In the genomic region with DNA sequence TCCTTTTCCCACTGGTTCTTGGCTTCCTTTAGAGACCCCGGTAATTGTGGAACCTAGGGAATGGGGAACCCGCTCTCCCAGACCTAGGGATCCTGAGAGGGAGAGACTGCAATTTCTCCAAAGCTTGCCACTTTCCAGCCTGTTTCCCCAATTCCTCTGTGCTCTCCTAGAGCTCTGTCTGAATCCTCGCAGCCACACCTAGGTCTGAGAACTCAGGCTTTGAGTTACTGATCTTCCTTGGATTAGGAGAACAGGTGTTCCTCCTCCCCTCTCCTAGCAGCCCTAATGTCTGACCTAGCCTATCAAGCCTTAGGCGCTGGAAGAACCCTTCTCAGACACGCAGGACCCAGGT, we compare ENCODE assay signal across 8 cellular contexts. TPM values are rescaled to one million over a fixed set of nuclear protein-coding genes. Genes with fewer than 3 reads are reported as not detected.
DNase-seq lines count a peak whose midpoint lies in the region; ATAC-seq, FAIRE-seq and TF ChIP-seq lines count a peak whose summit lies in the region.

No MANE protein-coding gene starts in this region.

- no peak overlapping the region for H3K27ac Mint-ChIP-seq in astrocyte (ENCODE audit: unreplicated experiment)
- H3K27ac Mint-ChIP-seq in naive thymus-derived CD8-positive, alpha-beta T cell = peak overlapping the region in 3 of 10 donors; percentile 47 to 81 (median 50)

- H3K9me2 ChIP-seq in HCT116 (ENCODE audit: insufficient read depth) = no peaks in the 10 kb centered on the region

- H3K27me3 ChIP-seq in HCT116 (ENCODE audit: insufficient read depth, low read length) (peaks cover 22% of the 10 kb centered on the region), astrocyte (ENCODE audit: insufficient read depth, low read length) (peaks cover 47% of the 10 kb centered on the region)

- intact Hi-C loops in HCT116 (cut with micrococcal nuclease) = no loop called here

- H3K4me3 Mint-ChIP-seq in astrocyte (ENCODE audit: unreplicated experiment) = no peak overlapping the region
- H3K4me3 Mint-ChIP-seq in naive thymus-derived CD8-positive, alpha-beta T cell = peak overlapping the region; percentile 73 to 90 (median 86)

- H3K9ac ChIP-seq in HCT116 (ENCODE audit: low read length) = no peak overlapping the region
- H3K9ac ChIP-seq in astrocyte (ENCODE audit: low read length) = no peak overlapping the region

- H3K4me3 ChIP-seq in AG04449 (ENCODE audit: low read depth, low read length) = peak overlapping the region; percentile 53; the same call in 1 of the 2 replicates
- no peak overlapping the region for H3K4me3 ChIP-seq in HCT116 (replicated peaks in 1 of 2; ENCODE audit: low read depth in 1 of 2, low read length in 2 of 2)
- no peak overlapping the region for H3K4me3 ChIP-seq in astrocyte (ENCODE audit: insufficient read depth, low read depth, low read length)

- no peak for FAIRE-seq in astrocyte (lab: Jason Lieb, UNC)

- TF ChIP-seq CTCF in AG04449 (IDR thresholded peaks at IDR 0.05; ENCODE audit: insufficient read depth, low read length, missing control alignments) (no peak), HCT116 (IDR thresholded peaks at IDR 0.05 in 2 of 3, conservative IDR thresholded peaks at IDR 0.05 in 1 of 3; ENCODE audit: borderline replicate concordance in 1 of 3, insufficient read depth in 1 of 3, low read depth in 2 of 3, low read length in 2 of 3) (no peak), astrocyte (IDR thresholded peaks at IDR 0.05; ENCODE audit: insufficient read depth, low read depth, low read length) (no peak), GM13977 (IDR thresholded peaks at IDR 0.05; ENCODE audit: extremely low read depth, insufficient read depth, missing control alignments) (no peak)

- H3K36me3 ChIP-seq in HCT116 (ENCODE audit: control insufficient read depth in 1 of 2, insufficient read depth in 2 of 2, low read length in 2 of 2) = peaks cover 0 to 8% of the 10 kb centered on the region in 2 experiments; a peak in 2 of 4 replicates
- H3K36me3 ChIP-seq in astrocyte (ENCODE audit: insufficient read depth, low read length) = no peaks in the 10 kb centered on the region

- POLR2A ChIA-PET in AG04449 (lab: Yijun Ruan, JAX) = interaction anchor here (0.7 to 1.4 kb wide), 2 partner anchors 22 to 36 kb away, joined by 3 to 4 read pairs; no protein-coding TSS in a partner anchor
- POLR2A ChIA-PET in HCT116 (lab: Charles Lee) = no interaction called here
- POLR2A ChIA-PET in naive thymus-derived CD8-positive, alpha-beta T cell (lab: Charles Lee) = interaction anchor here (0.6 to 2.3 kb wide), 5 partner anchors 27 to 129 kb away, joined by 3 to 18 read pairs (median 5); a partner anchor contains a TSS

- H3K4me2 ChIP-seq in HCT116 (ENCODE audit: low read length) = no peak overlapping the region
- H3K4me2 ChIP-seq in astrocyte (ENCODE audit: low read length) = peak overlapping the region; percentile 91

- ATAC-seq in HCT116 = no peak
- no peak for ATAC-seq in naive thymus-derived CD8-positive, alpha-beta T cell

- H3K79me2 ChIP-seq in HCT116 (ENCODE audit: insufficient read depth, low read length) (no peaks in the 10 kb centered on the region), astrocyte (ENCODE audit: insufficient read depth, low read length) (no peaks in the 10 kb centered on the region)

- H4K20me1 ChIP-seq in HCT116 (ENCODE audit: insufficient read depth) (no peaks in the 10 kb centered on the region), astrocyte (ENCODE audit: insufficient read depth, low read length) (no peaks in the 10 kb centered on the region)

- H3K36me3 Mint-ChIP-seq in astrocyte (ENCODE audit: low read depth, unreplicated experiment) = peaks cover 17% of the 10 kb centered on the region
- peaks cover 0 to 16% (median 9%) of the 10 kb centered on the region in 3 donors for H3K36me3 Mint-ChIP-seq in naive thymus-derived CD8-positive, alpha-beta T cell

- H3K9me3 ChIP-seq in HCT116 (ENCODE audit: control insufficient read depth in 1 of 2, insufficient read depth in 1 of 2, low read depth in 1 of 2, low read length in 2 of 2) (no peaks in the 10 kb centered on the region), astrocyte (ENCODE audit: insufficient read depth, low read depth, low read length) (no peaks in the 10 kb centered on the region)

- no peaks in the 10 kb centered on the region for H3K9me3 Mint-ChIP-seq in astrocyte (ENCODE audit: unreplicated experiment)
- no peaks in the 10 kb centered on the region for H3K9me3 Mint-ChIP-seq in naive thymus-derived CD8-positive, alpha-beta T cell

- CTCF ChIA-PET in AG04449 (lab: Yijun Ruan, JAX) = interaction anchor here (0.7 to 11.6 kb wide), 24 partner anchors 10 to 400 kb away, joined by 3 to 422 read pairs (median 6); a partner anchor contains a TSS
- CTCF ChIA-PET in HCT116 (lab: Charles Lee) = interaction anchor here (0.6 to 1.7 kb wide), 7 partner anchors 9 to 49 kb away, joined by 3 to 6 read pairs (median 3); no protein-coding TSS in a partner anchor

- no peaks in the 10 kb centered on the region for H3K4me1 Mint-ChIP-seq in astrocyte (ENCODE audit: low read depth, unreplicated experiment)
- H3K4me1 Mint-ChIP-seq in naive thymus-derived CD8-positive, alpha-beta T cell = peaks cover 11 to 26% (median 18%) of the 10 kb centered on the region in 4 donors

- H2AFZ ChIP-seq in HCT116 (ENCODE audit: low read depth, low read length, poor library complexity, severe bottlenecking) = no peak overlapping the region
- no peak overlapping the region for H2AFZ ChIP-seq in astrocyte (ENCODE audit: low read depth, low read length)

- H3K27ac ChIP-seq in HCT116 (ENCODE audit: low read depth, low read length) (no peak overlapping the region), astrocyte (ENCODE audit: low read depth, low read length) (no peak overlapping the region)

- H3K27me3 Mint-ChIP-seq in astrocyte (ENCODE audit: low read depth, unreplicated experiment) = peaks cover 92% of the 10 kb centered on the region
- peaks cover 11 to 30% (median 16%) of the 10 kb centered on the region in 5 donors for H3K27me3 Mint-ChIP-seq in naive thymus-derived CD8-positive, alpha-beta T cell

- RAD21 ChIA-PET in HCT116 (lab: Charles Lee; ENCODE audit: low non-redundant PET in 1 of 2, low total read pairs in 2 of 2, uncharacterized antibody in 2 of 2, unreplicated experiment in 2 of 2) = interaction anchor here in 1 of 2 experiments (1.6 kb wide), 1 partner anchor 396 kb away, joined by 3 read pairs; no protein-coding TSS in a partner anchor

- no TSS peak for BruUV-seq in HCT116 (replicated peaks; lab: Mats Ljungman, UMichigan)

- no peak for DNase-seq in AG04449 (ENCODE audit: low read depth, low spot score)
- no peak for DNase-seq in HCT116 (ENCODE audit: low read depth, low spot score)
- DNase-seq in astrocyte (ENCODE audit: low read depth) = no peak
- no peak for DNase-seq in naive thymus-derived CD8-positive, alpha-beta T cell
- DNase-seq in germinal center (ENCODE audit: low spot score) = no peak
- DNase-seq in activated CD4-positive, CD25-positive, alpha-beta regulatory T cell (lab: John Stamatoyannopoulos, UW) = no peak
- DNase-seq in NCI-H2196 treated with DMSO at 0.1 percent for 48 hours (lab: John Stamatoyannopoulos, UW; ENCODE audit: unreplicated experiment) = no peak
- DNase-seq in GM13977 (ENCODE audit: low spot score) = no peak

- TF ChIP-seq POLR2A in HCT116 (IDR thresholded peaks at IDR 0.05; ENCODE audit: borderline replicate concordance, extremely low read depth, insufficient read depth, insufficient read length) = no peak

- H3K4me1 ChIP-seq in HCT116 (ENCODE audit: control insufficient read depth in 1 of 2, insufficient read depth in 2 of 2, low read length in 2 of 2) (peaks cover 0 to 4% of the 10 kb centered on the region in 2 experiments; a peak in 2 of 4 replicates), astrocyte (ENCODE audit: insufficient read depth, low read length) (peaks cover 9% of the 10 kb centered on the region)

- in situ Hi-C loops in GM13977 (cut with MboI; ENCODE audit: low pct_unique_long_range_greater_than_20kb, low sequenced_read_pairs, unreplicated experiment) = no loop called here

- no peak; the same call in 1 of the 2 replicates for TF ChIP-seq RAD21 in HCT116 (IDR thresholded peaks at IDR 0.05; ENCODE audit: low read depth)

TF ChIP-seq in HCT116, 20 proteins besides CTCF, POLR2A, EP300 and RAD21 (continues in another document):
- TF ChIP-seq EZH2 (IDR thresholded peaks at IDR 0.05) = no peak
- TF ChIP-seq FOSL1 (IDR thresholded peaks at IDR 0.05; ENCODE audit: low read depth) = no peak

RNA-seq across cellular contexts. Expression of a gene that starts 20.0 kb away (rescaled TPM):
- total RNA-seq in HCT116 (2021; ENCODE audit: unreplicated experiment) (not detected), astrocyte (not detected in 2 replicates)
- polyA plus RNA-seq in HCT116 (2012) = 0.35 and 0.49 TPM in 2 replicates
- not detected for total RNA-seq in naive thymus-derived CD8-positive, alpha-beta T cell
- polyA plus RNA-seq in naive thymus-derived CD8-positive, alpha-beta T cell = 1 to 10 TPM in 1 of 3 donors, under 1 TPM in 2; 0.14 to 1.1 (median 0.24) TPM

RNA-seq across cellular contexts. Expression of a gene that starts 36.9 kb away (rescaled TPM):
- total RNA-seq in HCT116 (2021; ENCODE audit: unreplicated experiment) (30.9 TPM), astrocyte (7.8 TPM in 2 replicates)
- polyA plus RNA-seq in HCT116 (2012) = 13.2 and 17.0 TPM in 2 replicates
- 10 to 100 TPM; 60.1 to 61.7 TPM for total RNA-seq in naive thymus-derived CD8-positive, alpha-beta T cell
- polyA plus RNA-seq in naive thymus-derived CD8-positive, alpha-beta T cell = 1 to 10 TPM in 2 of 3 donors, under 1 TPM in 1; 0.98 to 2.3 (median 2.0) TPM

RNA-seq across cellular contexts. Expression of a gene that starts 46.9 kb away (rescaled TPM):
- total RNA-seq in HCT116 (2021; ENCODE audit: unreplicated experiment) (243 TPM), astrocyte (155 TPM in 2 replicates)
- polyA plus RNA-seq in HCT116 (2012) = 253 and 361 TPM in 2 replicates
- total RNA-seq in naive thymus-derived CD8-positive, alpha-beta T cell = 100 to 1,000 TPM; 170 to 184 TPM
- 100 to 1,000 TPM; 520 to 585 (median 556) TPM for polyA plus RNA-seq in naive thymus-derived CD8-positive, alpha-beta T cell

RNA-seq across cellular contexts. Expression of a gene that starts 52.9 kb away (rescaled TPM):
- total RNA-seq in HCT116 (2021; ENCODE audit: unreplicated experiment) = 67.2 TPM
- polyA plus RNA-seq in HCT116 (2012) = 22.0 and 30.5 TPM in 2 replicates
- 49.4 and 50.1 TPM in 2 replicates for total RNA-seq in astrocyte
- total RNA-seq in naive thymus-derived CD8-positive, alpha-beta T cell = 10 to 100 TPM; 63.5 to 65.3 TPM
- polyA plus RNA-seq in naive thymus-derived CD8-positive, alpha-beta T cell = 10 to 100 TPM; 24.7 to 28.6 (median 26.9) TPM
